ENCODE assay signal across 19 cellular contexts in genomic region chr2:215760526-215760925, GRCh38.
DNase-seq lines count a peak whose midpoint lies in the region; FAIRE-seq and TF ChIP-seq lines count a peak whose summit lies in the region.
"Had no signal": no experiment of that assay in that cellular context is flagged by ENCODE, and none has a peak within 500 bp of the region (broad histone marks: within the 10 kb centered on the region; RNA-seq: fewer than 3 reads in every experiment).

No MANE protein-coding gene starts in this region.

- H2BK120ac ChIP-seq in mesendoderm (ENCODE audit: low read depth, low read length): no peak overlapping the region

- no peaks in the 10 kb centered on the region for H3K79me2 ChIP-seq in mesendoderm (ENCODE audit: control insufficient read depth, insufficient read depth, low read length)

- no CpG with 5 or more reads among the region's 1 CpG for WGBS in mesendoderm (ENCODE audit: extremely low coverage, insufficient coverage, low lambda C conversion rate)

- peak overlapping the region; percentile 89 for H2BK15ac ChIP-seq in mesendoderm (replicated peaks; ENCODE audit: low read depth)

- H2AK5ac ChIP-seq in mesendoderm (ENCODE audit: low read length): no peak overlapping the region

- H3K4me3 ChIP-seq in epithelial cell of esophagus (ENCODE audit: low read length): no peak overlapping the region
- no peak overlapping the region for H3K4me3 ChIP-seq in mesendoderm (ENCODE audit: low read length)
- H3K4me3 ChIP-seq: HAP-1 had no signal

- no peaks in the 10 kb centered on the region for H3K4me1 ChIP-seq in mesendoderm (ENCODE audit: control insufficient read depth, low read depth, low read length)
- H3K4me1 ChIP-seq: HAP-1 had no signal

- H3K23ac ChIP-seq in mesendoderm (ENCODE audit: low read length): no peak overlapping the region

- H3K56ac ChIP-seq in mesendoderm (ENCODE audit: low read length): no peak overlapping the region

- H3K27ac ChIP-seq in mesendoderm (ENCODE audit: low read depth, low read length): no peak overlapping the region
- H3K27ac ChIP-seq: 22Rv1, RWPE1 had no signal

- H3K4me2 ChIP-seq in mesendoderm (ENCODE audit: low read length): no peak overlapping the region

- no peak for TF ChIP-seq CTCF in epithelial cell of esophagus (IDR thresholded peaks at IDR 0.05; ENCODE audit: insufficient read depth, low read depth, low read length, missing control alignments)

- no peaks in the 10 kb centered on the region for H3K27me3 ChIP-seq in mesendoderm (ENCODE audit: insufficient read depth, low read length, poor library complexity)
- H3K27me3 ChIP-seq: BE2C had no signal

- no peaks in the 10 kb centered on the region for H3K36me3 ChIP-seq in mesendoderm (ENCODE audit: control insufficient read depth, insufficient read depth, low read length)
- H3K36me3 ChIP-seq: BE2C, HAP-1 had no signal

- no peak overlapping the region for H4K8ac ChIP-seq in mesendoderm (ENCODE audit: low read depth, low read length)

- no peak overlapping the region for H4K5ac ChIP-seq in mesendoderm (ENCODE audit: low read length)

- DNase-seq in NCI-H2171 treated with DMSO at 0.1 percent for 48 hours (lab: John Stamatoyannopoulos, UW) (peak; percentile 14), NCI-H2171 (lab: John Stamatoyannopoulos, UW) (no peak), RCC 7860 (ENCODE audit: low spot score) (peak; percentile 27), epithelial cell of esophagus (ENCODE audit: low read depth) (peak; percentile 43), mesendoderm (no peak), urothelium cell line (ENCODE audit: low spot score) (no peak), HuH-7 (ENCODE audit: low spot score) (no peak)
- DNase-seq in stimulated activated CD8-positive, alpha-beta memory T cell treated with anti-CD3 and anti-CD28 coated beads, Interleukin-4, amount 100 ng/mL, for 48 hours: no peak
- DNase-seq: BE2C; Calu3; CD4-positive, alpha-beta memory T cell; NCI-H1105; NCI-H1694; NCI-H446; NCI-H69; NK-92 treated with Interleukin-12 subunit alpha and Interleukin-12 subunit beta, amount 100 ng/mL, for 24 hours had no signal

- no peak overlapping the region for H3K4ac ChIP-seq in mesendoderm (ENCODE audit: low read depth, low read length)

- no peak overlapping the region for H2BK5ac ChIP-seq in mesendoderm (ENCODE audit: low read length)

- H3K9ac ChIP-seq in mesendoderm (ENCODE audit: low read length): no peak overlapping the region

- FAIRE-seq in RCC 7860 (lab: Jason Lieb, UNC) (no peak), urothelium cell line (lab: Jason Lieb, UNC) (no peak)

- H3K18ac ChIP-seq in mesendoderm (ENCODE audit: low read length): no peak overlapping the region

- H3K79me1 ChIP-seq in mesendoderm (ENCODE audit: low read length): no peaks in the 10 kb centered on the region

Comparison
In these comparisons a context has a peak if more than half of its experiments do, and no peak if none do; other contexts are left out.
1. DNase-seq: peak in NCI-H2171 treated with DMSO at 0.1 percent for 48 hours (single experiment), RCC 7860 (single experiment) and epithelial cell of esophagus (single experiment); none in NCI-H2171 (single experiment), mesendoderm (single experiment), stimulated activated CD8-positive, alpha-beta memory T cell treated with anti-CD3 and anti-CD28 coated beads, Interleukin-4, amount 100 ng/mL, for 48 hours (single experiment), urothelium cell line (single experiment) and HuH-7 (single experiment).